Comparison of ENCODE assay signal across 12 cellular contexts in genomic region chr19:54470276-54470887, GRCh38. TPM values are rescaled to one million over a fixed set of nuclear protein-coding genes. Genes with fewer than 3 reads are reported as not detected.
DNase-seq lines count a peak whose midpoint lies in the region; ATAC-seq, FAIRE-seq and TF ChIP-seq lines count a peak whose summit lies in the region.
"Had no signal": no experiment of that assay in that cellular context is flagged by ENCODE, and none has a peak within 500 bp of the region (broad histone marks: within the 10 kb centered on the region; RNA-seq: fewer than 3 reads in every experiment).

No MANE protein-coding gene starts in this region.

- peak overlapping the region; percentile 45 for H3K4me3 ChIP-seq in Caco-2 (ENCODE audit: low read depth, low read length)
- peak overlapping the region; percentile 53 for H3K4me3 ChIP-seq in iPS-15b (ENCODE audit: low read depth, low read length)
- H3K4me3 ChIP-seq in gastrocnemius medialis, result peak overlapping the region in 2 of 4 donors; percentile 22 to 43
- H3K4me3 ChIP-seq in MM.1S (ENCODE audit: low read length), result no peak overlapping the region

- H3K27me3 Mint-ChIP-seq in Caco-2 (ENCODE audit: insufficient read depth, unreplicated experiment) (peaks cover 2% of the 10 kb centered on the region), WTC11 (ENCODE audit: low read depth) (peaks cover 62% of the 10 kb centered on the region)

- H3K9me2 ChIP-seq in MM.1S (replicated peaks; ENCODE audit: insufficient read depth, low read length), result no peaks in the 10 kb centered on the region

- POLR2A ChIA-PET in Caco-2 (lab: Charles Lee), result no interaction called here
- POLR2A ChIA-PET in WTC11 (lab: Charles Lee), result no interaction called here

- in situ Hi-C loops in gastrocnemius medialis (cut with MboI; ENCODE audit: low sequenced_read_pairs in 4 of 4), result no loop called here

- H3K4me1 Mint-ChIP-seq in Caco-2 (ENCODE audit: low read depth, unreplicated experiment) (peaks cover 28% of the 10 kb centered on the region), WTC11 (peaks cover 26% of the 10 kb centered on the region)

- FAIRE-seq in GM12892 (lab: Jason Lieb, UNC), result no peak

- H3F3A ChIP-seq in MM.1S (ENCODE audit: insufficient read depth, low read length), result no peaks in the 10 kb centered on the region

- TF ChIP-seq POLR2A in gastrocnemius medialis (IDR thresholded peaks at IDR 0.05) (no peak), GM12892 (IDR thresholded peaks at IDR 0.05; ENCODE audit: low read depth, low read length) (no peak)

- no peaks in the 10 kb centered on the region for H3K36me3 ChIP-seq in Caco-2 (ENCODE audit: control insufficient read depth, insufficient read depth, low read length)
- no peaks in the 10 kb centered on the region for H3K36me3 ChIP-seq in iPS-15b (ENCODE audit: control insufficient read depth, insufficient read depth, low read length)
- H3K36me3 ChIP-seq in gastrocnemius medialis, result no peaks in the 10 kb centered on the region
- H3K36me3 ChIP-seq in MM.1S (replicated peaks; ENCODE audit: insufficient read depth, low read length), result no peaks in the 10 kb centered on the region

- no peak for TF ChIP-seq CTCF in Caco-2 (IDR thresholded peaks at IDR 0.05; ENCODE audit: insufficient read depth in 1 of 2, low read depth in 1 of 2, low read length in 1 of 2, severe bottlenecking in 1 of 2, unreplicated experiment in 1 of 2)
- TF ChIP-seq CTCF in WTC11 (IDR thresholded peaks at IDR 0.05), result no peak
- no peak for TF ChIP-seq CTCF in gastrocnemius medialis (IDR thresholded peaks at IDR 0.05 in 4 of 5, conservative IDR thresholded peaks at IDR 0.05 in 1 of 5)
- no peak for TF ChIP-seq CTCF in MM.1S (IDR thresholded peaks at IDR 0.05; ENCODE audit: low read length)

- H3K4me3 Mint-ChIP-seq in Caco-2 (ENCODE audit: unreplicated experiment), result peak overlapping the region; percentile 89
- H3K4me3 Mint-ChIP-seq in WTC11, result peak overlapping the region; percentile 63

- BruUV-seq in Caco-2 (replicated peaks; lab: Mats Ljungman, UMichigan), result TSS peak; percentile 59

- no peaks in the 10 kb centered on the region for H3K9me3 ChIP-seq in Caco-2
- no peaks in the 10 kb centered on the region for H3K9me3 ChIP-seq in iPS-15b (ENCODE audit: control insufficient read depth, insufficient read depth, low read length)
- no peaks in the 10 kb centered on the region for H3K9me3 ChIP-seq in gastrocnemius medialis
- H3K9me3 ChIP-seq in MM.1S (replicated peaks; ENCODE audit: insufficient read depth, low read length), result no peaks in the 10 kb centered on the region

- CTCF ChIA-PET in Caco-2 (lab: Charles Lee), result interaction anchor here (0.5 kb wide), 1 partner anchor 14 kb away, joined by 4 read pairs; no protein-coding TSS in a partner anchor
- CTCF ChIA-PET in WTC11 (lab: Charles Lee), result interaction anchor here (1.1 kb wide), 1 partner anchor 411 kb away, joined by 3 read pairs; no protein-coding TSS in a partner anchor

- H3K36me3 Mint-ChIP-seq in Caco-2 (ENCODE audit: insufficient read depth, unreplicated experiment), result peaks cover 6% of the 10 kb centered on the region
- no peaks in the 10 kb centered on the region for H3K36me3 Mint-ChIP-seq in WTC11

- H2AFZ ChIP-seq in MM.1S (ENCODE audit: low read length), result no peak overlapping the region

- no peaks in the 10 kb centered on the region for H4K20me1 ChIP-seq in MM.1S (ENCODE audit: insufficient read depth, low read length)

- no peaks in the 10 kb centered on the region for H3K27me3 ChIP-seq in Caco-2 (replicated peaks; ENCODE audit: control insufficient read depth, insufficient read depth, low read length)
- H3K27me3 ChIP-seq in iPS-15b (ENCODE audit: control insufficient read depth, insufficient read depth, low read length), result peaks cover 21% of the 10 kb centered on the region
- peaks cover 10 to 23% (median 14%) of the 10 kb centered on the region in 3 donors for H3K27me3 ChIP-seq in gastrocnemius medialis
- peaks cover 76% of the 10 kb centered on the region for H3K27me3 ChIP-seq in MM.1S (replicated peaks; ENCODE audit: insufficient read depth, low read length)

- no peak overlapping the region for H3K4me2 ChIP-seq in MM.1S (ENCODE audit: low read depth, low read length)

- H3K4me1 ChIP-seq in Caco-2 (peaks cover 23% of the 10 kb centered on the region), iPS-15b (ENCODE audit: control insufficient read depth, insufficient read depth, low read length) (peaks cover 4% of the 10 kb centered on the region), gastrocnemius medialis (peaks cover 8 to 12% of the 10 kb centered on the region in 2 donors), MM.1S (ENCODE audit: low read length) (no peaks in the 10 kb centered on the region)

- peak overlapping the region; percentile 43 to 73 (median 70) for H3K27ac ChIP-seq in gastrocnemius medialis
- H3K27ac ChIP-seq in MM.1S (ENCODE audit: low read length), result no peak overlapping the region

- no peaks in the 10 kb centered on the region for H3K79me2 ChIP-seq in MM.1S (ENCODE audit: low read length)

- DNase-seq in Caco-2 (no peak), WTC11 (ENCODE audit: low spot score) (no peak), gastrocnemius medialis (no peak), GM12892 (ENCODE audit: insufficient read length) (no peak), MM.1S (no peak), putamen (ENCODE audit: low spot score) (no peak), iPS-NIHi7 (ENCODE audit: extremely low spot score) (no peak)
- DNase-seq: activated gamma-delta T cell treated with Interleukin-2 at 50 U/mL for 16 hours; DMS79; NCI-H1105; stimulated activated CD8-positive, alpha-beta memory T cell treated with anti-CD3 and anti-CD28 coated beads, Interleukin-4, amount 100 ng/mL, for 48 hours had no signal

- no peak for ATAC-seq in WTC11
- no peak for ATAC-seq in gastrocnemius medialis

- H3K9ac ChIP-seq in iPS-15b (ENCODE audit: low read depth, low read length), result no peak overlapping the region
- no peak overlapping the region for H3K9ac ChIP-seq in MM.1S (ENCODE audit: low read length)

- H3K27ac Mint-ChIP-seq in Caco-2 (ENCODE audit: unreplicated experiment), result peak overlapping the region; percentile 36
- no peak overlapping the region for H3K27ac Mint-ChIP-seq in WTC11

- no peaks in the 10 kb centered on the region for H3K9me3 Mint-ChIP-seq in Caco-2 (ENCODE audit: unreplicated experiment)
- H3K9me3 Mint-ChIP-seq in WTC11, result no peaks in the 10 kb centered on the region

- intact Hi-C loops in Caco-2 (cut with micrococcal nuclease; ENCODE audit: unreplicated experiment), result no loop called here
- intact Hi-C loops in gastrocnemius medialis (cut with DNase I; ENCODE audit: low total_unique reads), result no loop called here

TF ChIP-seq in WTC11, 78 proteins besides CTCF, POLR2A, EP300 and RAD21 (continues in another document):
- no peak for TF ChIP-seq MYBL2 (CRISPR knock-in tag; IDR thresholded peaks at IDR 0.05)
- no peak for TF ChIP-seq ZNF281 (CRISPR knock-in tag; IDR thresholded peaks at IDR 0.05)
- TF ChIP-seq ZNF512 (CRISPR knock-in tag; IDR thresholded peaks at IDR 0.05; ENCODE audit: borderline replicate concordance), result peak; percentile 92

RNA-seq across cellular contexts. Expression of gene CDC42EP5, which starts 2.7 kb away (rescaled TPM):
- total RNA-seq in Caco-2 (2022), result 7.1 and 8.6 TPM in 2 replicates
- 11.5 to 19.8 TPM (median 18.3 TPM) in 3 replicates for total RNA-seq in WTC11 (2021)
- total RNA-seq in gastrocnemius medialis, result 1 to 10 TPM in 2 of 4 donors, under 1 TPM in 1, not detected in 1; 0.83 to 4.6 (median 4.2) TPM
- polyA plus RNA-seq in GM12892 (2012; ENCODE audit: missing spikeins), result 2.4 TPM

RNA-seq across cellular contexts. Expression of gene LENG9, which starts 6.8 kb away (rescaled TPM):
- total RNA-seq in Caco-2 (2022), result 6.7 and 6.9 TPM in 2 replicates
- total RNA-seq in WTC11 (2021), result 6.1 to 7.5 TPM (median 6.9 TPM) in 3 replicates
- total RNA-seq in gastrocnemius medialis, result 1 to 10 TPM; 1.5 to 4.9 (median 3.4) TPM
- polyA plus RNA-seq in GM12892 (2012; ENCODE audit: missing spikeins), result 0.98 TPM

RNA-seq across cellular contexts. Expression of gene LENG8, which starts 21.4 kb away (rescaled TPM):
- total RNA-seq in Caco-2 (2022) (143 and 148 TPM in 2 replicates), WTC11 (2021) (175 to 187 TPM (median 187 TPM) in 3 replicates), gastrocnemius medialis (10 to 100 TPM in 3 of 4 donors, 1 to 10 TPM in 1; 9.9 to 49.5 (median 15.5) TPM)
- 60.4 TPM for polyA plus RNA-seq in GM12892 (2012; ENCODE audit: missing spikeins)

RNA-seq across cellular contexts. Expression of gene LAIR2, which starts 32.2 kb away (rescaled TPM):
- total RNA-seq in Caco-2 (2022) (not detected in 2 replicates), WTC11 (2021) (not detected in 3 replicates), gastrocnemius medialis (not detected)
- polyA plus RNA-seq in GM12892 (2012; ENCODE audit: missing spikeins), result not detected

RNA-seq across cellular contexts. Expression of gene TTYH1, which starts 55.1 kb away (rescaled TPM):
- not detected in 2 replicates for total RNA-seq in Caco-2 (2022)
- total RNA-seq in WTC11 (2021), result 35.9 to 38.2 TPM (median 37.1 TPM) in 3 replicates
- under 1 TPM in 1 of 4 donors, not detected in 3; 0.41 TPM for total RNA-seq in gastrocnemius medialis
- 1.5 TPM for polyA plus RNA-seq in GM12892 (2012; ENCODE audit: missing spikeins)
